Comparison of ENCODE assay signal across 16 cellular contexts in the genomic region with DNA sequence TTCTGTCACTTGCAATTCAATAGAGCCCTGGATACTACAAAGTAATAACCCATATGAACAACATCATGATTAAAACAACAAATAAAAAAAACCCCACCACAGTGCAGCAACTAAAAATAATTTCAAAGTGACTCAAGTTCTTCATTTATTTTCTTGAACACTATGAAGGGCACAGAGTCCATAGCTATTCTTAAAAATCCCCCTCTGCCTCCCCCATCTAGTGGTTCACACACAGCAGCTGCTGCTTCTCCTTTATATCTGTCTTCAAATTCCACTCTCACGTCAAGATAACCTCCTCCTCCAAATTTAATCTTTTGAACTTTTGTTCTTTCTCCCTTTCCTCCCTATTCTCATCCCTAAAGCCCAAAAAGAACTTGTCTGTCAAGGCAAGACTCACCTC.
"Had no signal": no experiment of that assay in that cellular context is flagged by ENCODE, and none has a peak within 500 bp of the region (broad histone marks: within the 10 kb centered on the region; RNA-seq: fewer than 3 reads in every experiment).

No MANE protein-coding gene starts in this region.

- H3K4me2 ChIP-seq: smooth muscle cell had no signal

- H3K4me3 ChIP-seq: esophagus squamous epithelium, gastroesophageal sphincter, left ventricle myocardium inferior, smooth muscle cell, tibial artery, upper lobe of left lung, uterus had no signal

- H3K27me3 ChIP-seq: esophagus squamous epithelium, gastroesophageal sphincter, tibial artery, upper lobe of left lung, uterus had no signal

- DNase-seq: effector memory CD8-positive, alpha-beta T cell; esophagus squamous epithelium; foreskin fibroblast; glutamatergic neuron; islet precursor cell; left ventricle myocardium inferior; mesendoderm; naive thymus-derived CD4-positive, alpha-beta T cell; posterior cingulate gyrus; stimulated activated CD4-positive, alpha-beta T cell treated with anti-CD3 and anti-CD28 coated beads, Interleukin-4, amount 100 ng/mL, for 24 hours; tibial artery; upper lobe of left lung; uterus had no signal

- H3K4me1 ChIP-seq: esophagus squamous epithelium, gastroesophageal sphincter, left ventricle myocardium inferior, tibial artery, upper lobe of left lung, uterus had no signal

- H3K36me3 ChIP-seq: esophagus squamous epithelium, gastroesophageal sphincter, left ventricle myocardium inferior, tibial artery, upper lobe of left lung, uterus had no signal

- H3K27ac ChIP-seq: esophagus squamous epithelium, gastroesophageal sphincter, left ventricle myocardium inferior, tibial artery, upper lobe of left lung, uterus had no signal

- H3K9me3 ChIP-seq: esophagus squamous epithelium, gastroesophageal sphincter, left ventricle myocardium inferior, tibial artery, upper lobe of left lung, uterus had no signal

- ATAC-seq: effector memory CD8-positive, alpha-beta T cell; gastroesophageal sphincter; naive thymus-derived CD4-positive, alpha-beta T cell; stimulated activated memory B cell treated with anti-CD40 and anti-IgM and Interleukin-4, amounts not matched to agents 10 μg/mL and 1 μg/mL and 100 μg/mL, for 72 hours had no signal
